In the genomic region with DNA sequence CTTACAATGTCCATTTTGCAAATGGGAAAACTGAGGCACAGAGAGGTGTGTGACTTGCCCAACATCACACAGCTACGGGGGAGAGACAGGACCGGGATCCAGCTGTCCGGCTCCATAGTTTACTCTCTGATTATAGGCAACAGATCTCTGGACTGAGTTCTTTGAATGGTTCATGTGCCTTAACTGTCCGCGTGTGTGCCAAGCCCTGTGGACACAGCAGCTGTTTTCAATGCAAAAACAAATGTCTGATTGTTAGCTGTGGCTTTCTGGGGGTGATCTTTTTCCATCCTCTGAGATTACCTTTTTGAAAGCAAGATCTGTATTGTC, we compare ENCODE assay signal across 1 cellular context.
TF ChIP-seq lines count a peak whose summit lies in the region.

No MANE protein-coding gene starts in this region.

TF ChIP-seq in SK-N-SH, 30 proteins besides CTCF, POLR2A, EP300 and RAD21 (continued from another document):
- TF ChIP-seq, protein P1, sequence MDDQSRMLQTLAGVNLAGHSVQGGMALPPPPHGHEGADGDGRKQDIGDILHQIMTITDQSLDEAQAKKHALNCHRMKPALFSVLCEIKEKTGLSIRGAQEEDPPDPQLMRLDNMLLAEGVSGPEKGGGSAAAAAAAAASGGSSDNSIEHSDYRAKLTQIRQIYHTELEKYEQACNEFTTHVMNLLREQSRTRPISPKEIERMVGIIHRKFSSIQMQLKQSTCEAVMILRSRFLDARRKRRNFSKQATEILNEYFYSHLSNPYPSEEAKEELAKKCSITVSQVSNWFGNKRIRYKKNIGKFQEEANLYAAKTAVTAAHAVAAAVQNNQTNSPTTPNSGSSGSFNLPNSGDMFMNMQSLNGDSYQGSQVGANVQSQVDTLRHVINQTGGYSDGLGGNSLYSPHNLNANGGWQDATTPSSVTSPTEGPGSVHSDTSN (IDR thresholded peaks at IDR 0.05): no peak
- TF ChIP-seq, protein P2, sequence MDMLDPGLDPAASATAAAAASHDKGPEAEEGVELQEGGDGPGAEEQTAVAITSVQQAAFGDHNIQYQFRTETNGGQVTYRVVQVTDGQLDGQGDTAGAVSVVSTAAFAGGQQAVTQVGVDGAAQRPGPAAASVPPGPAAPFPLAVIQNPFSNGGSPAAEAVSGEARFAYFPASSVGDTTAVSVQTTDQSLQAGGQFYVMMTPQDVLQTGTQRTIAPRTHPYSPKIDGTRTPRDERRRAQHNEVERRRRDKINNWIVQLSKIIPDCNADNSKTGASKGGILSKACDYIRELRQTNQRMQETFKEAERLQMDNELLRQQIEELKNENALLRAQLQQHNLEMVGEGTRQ (IDR thresholded peaks at IDR 0.05; ENCODE audit: borderline replicate concordance, low read depth, low read length): no peak
- TF ChIP-seq RXRA (IDR thresholded peaks at IDR 0.05; ENCODE audit: borderline replicate concordance, low read depth) (no peak), TAF1 (IDR thresholded peaks at IDR 0.05; ENCODE audit: borderline replicate concordance, low read depth, low read length) (no peak), NRF1 (IDR thresholded peaks at IDR 0.05; ENCODE audit: low read depth, low read length) (no peak), RFX5 (IDR thresholded peaks at IDR 0.05; ENCODE audit: low read length) (no peak), GABPA (IDR thresholded peaks at IDR 0.05; ENCODE audit: low read depth) (no peak)
- TF ChIP-seq, protein P3, sequence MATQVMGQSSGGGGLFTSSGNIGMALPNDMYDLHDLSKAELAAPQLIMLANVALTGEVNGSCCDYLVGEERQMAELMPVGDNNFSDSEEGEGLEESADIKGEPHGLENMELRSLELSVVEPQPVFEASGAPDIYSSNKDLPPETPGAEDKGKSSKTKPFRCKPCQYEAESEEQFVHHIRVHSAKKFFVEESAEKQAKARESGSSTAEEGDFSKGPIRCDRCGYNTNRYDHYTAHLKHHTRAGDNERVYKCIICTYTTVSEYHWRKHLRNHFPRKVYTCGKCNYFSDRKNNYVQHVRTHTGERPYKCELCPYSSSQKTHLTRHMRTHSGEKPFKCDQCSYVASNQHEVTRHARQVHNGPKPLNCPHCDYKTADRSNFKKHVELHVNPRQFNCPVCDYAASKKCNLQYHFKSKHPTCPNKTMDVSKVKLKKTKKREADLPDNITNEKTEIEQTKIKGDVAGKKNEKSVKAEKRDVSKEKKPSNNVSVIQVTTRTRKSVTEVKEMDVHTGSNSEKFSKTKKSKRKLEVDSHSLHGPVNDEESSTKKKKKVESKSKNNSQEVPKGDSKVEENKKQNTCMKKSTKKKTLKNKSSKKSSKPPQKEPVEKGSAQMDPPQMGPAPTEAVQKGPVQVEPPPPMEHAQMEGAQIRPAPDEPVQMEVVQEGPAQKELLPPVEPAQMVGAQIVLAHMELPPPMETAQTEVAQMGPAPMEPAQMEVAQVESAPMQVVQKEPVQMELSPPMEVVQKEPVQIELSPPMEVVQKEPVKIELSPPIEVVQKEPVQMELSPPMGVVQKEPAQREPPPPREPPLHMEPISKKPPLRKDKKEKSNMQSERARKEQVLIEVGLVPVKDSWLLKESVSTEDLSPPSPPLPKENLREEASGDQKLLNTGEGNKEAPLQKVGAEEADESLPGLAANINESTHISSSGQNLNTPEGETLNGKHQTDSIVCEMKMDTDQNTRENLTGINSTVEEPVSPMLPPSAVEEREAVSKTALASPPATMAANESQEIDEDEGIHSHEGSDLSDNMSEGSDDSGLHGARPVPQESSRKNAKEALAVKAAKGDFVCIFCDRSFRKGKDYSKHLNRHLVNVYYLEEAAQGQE (IDR thresholded peaks at IDR 0.05; ENCODE audit: low read depth, low read length): no peak
